ENCODE assay signal across 8 cellular contexts in genomic region chr22:24106385-24107381, GRCh38.
DNase-seq lines count a peak whose midpoint lies in the region; ATAC-seq, FAIRE-seq and TF ChIP-seq lines count a peak whose summit lies in the region.

No MANE protein-coding gene starts in this region.

- no peaks in the 10 kb centered on the region for H3K79me2 ChIP-seq in HCT116 (ENCODE audit: insufficient read depth, low read length)

- H3K4me2 ChIP-seq in HCT116 (ENCODE audit: low read length), result no peak overlapping the region

- peak; percentile 60 for ATAC-seq in HCT116
- ATAC-seq in GM18517 (IDR thresholded peaks at IDR 0.05; ENCODE audit: unreplicated experiment), result no peak
- ATAC-seq in GM21737 (IDR thresholded peaks at IDR 0.05; ENCODE audit: unreplicated experiment), result no peak

- H3K27ac ChIP-seq in HCT116 (ENCODE audit: low read depth, low read length), result no peak overlapping the region

- no peaks in the 10 kb centered on the region for H4K20me1 ChIP-seq in HCT116 (ENCODE audit: insufficient read depth)

- intact Hi-C loops in HCT116 (cut with micrococcal nuclease), result no loop called here

- no peak overlapping the region for H2AFZ ChIP-seq in HCT116 (ENCODE audit: low read depth, low read length, poor library complexity, severe bottlenecking)

- H3K36me3 ChIP-seq in HCT116 (ENCODE audit: control insufficient read depth in 1 of 2, insufficient read depth in 2 of 2, low read length in 2 of 2), result peaks cover 7 to 18% of the 10 kb centered on the region in 2 experiments

- DNase-seq in HCT116 (ENCODE audit: low read depth, low spot score), result no peak
- DNase-seq in activated CD4-positive, alpha-beta T cell treated with anti-CD3 and anti-CD28 coated beads, Interleukin-2, amount 50 U/mL, for 1 hour, result peak; percentile 36
- peak in 1 of 2 donors; percentile 21 for DNase-seq in foreskin fibroblast
- DNase-seq in stimulated activated CD8-positive, alpha-beta memory T cell treated with anti-CD3 and anti-CD28 coated beads, Interleukin-15, amount 100 ng/mL, for 1 hour (ENCODE audit: low read depth), result peak; percentile 11
- DNase-seq in NCI-H1694 (lab: John Stamatoyannopoulos, UW), result no peak
- no peak for DNase-seq in urothelium cell line (ENCODE audit: low spot score)

- TF ChIP-seq RAD21 in HCT116 (IDR thresholded peaks at IDR 0.05; ENCODE audit: low read depth), result peak; percentile 9; the same call in 1 of the 2 replicates

- no peak overlapping the region for H3K9ac ChIP-seq in HCT116 (ENCODE audit: low read length)

- RAD21 ChIA-PET in HCT116 (lab: Charles Lee; ENCODE audit: low non-redundant PET in 1 of 2, low total read pairs in 2 of 2, uncharacterized antibody in 2 of 2, unreplicated experiment in 2 of 2), result no interaction called here

- FAIRE-seq in urothelium cell line (lab: Jason Lieb, UNC), result no peak

- H3K9me2 ChIP-seq in HCT116 (ENCODE audit: insufficient read depth), result no peaks in the 10 kb centered on the region

- CTCF ChIA-PET in HCT116 (lab: Charles Lee), result no interaction called here

- H3K27me3 ChIP-seq in HCT116 (ENCODE audit: insufficient read depth, low read length), result no peaks in the 10 kb centered on the region

- no TSS peak for BruUV-seq in HCT116 (replicated peaks; lab: Mats Ljungman, UMichigan)

- TF ChIP-seq CTCF in HCT116 (IDR thresholded peaks at IDR 0.05 in 2 of 3, conservative IDR thresholded peaks at IDR 0.05 in 1 of 3; ENCODE audit: borderline replicate concordance in 1 of 3, insufficient read depth in 1 of 3, low read depth in 2 of 3, low read length in 2 of 3) (0 out of 6 replicates have a peak, but pooled peaks of 1 of the 3 experiments have one; percentile 1), foreskin fibroblast (IDR thresholded peaks at IDR 0.05; ENCODE audit: low read depth, low read length) (peak; percentile 14)

- no peaks in the 10 kb centered on the region for H3K4me1 ChIP-seq in HCT116 (ENCODE audit: control insufficient read depth in 1 of 2, insufficient read depth in 2 of 2, low read length in 2 of 2)

- POLR2A ChIA-PET in HCT116 (lab: Charles Lee), result no interaction called here

- peaks cover 0 to 7% of the 10 kb centered on the region in 2 experiments; a peak in 2 of 4 replicates for H3K9me3 ChIP-seq in HCT116 (ENCODE audit: control insufficient read depth in 1 of 2, insufficient read depth in 1 of 2, low read depth in 1 of 2, low read length in 2 of 2)

- H3K4me3 ChIP-seq in HCT116 (replicated peaks in 1 of 2; ENCODE audit: low read depth in 1 of 2, low read length in 2 of 2) (no peak overlapping the region), foreskin fibroblast (ENCODE audit: low read depth in 1 of 2, low read length in 2 of 2) (no peak overlapping the region)

- TF ChIP-seq POLR2A in HCT116 (IDR thresholded peaks at IDR 0.05; ENCODE audit: borderline replicate concordance, extremely low read depth, insufficient read depth, insufficient read length), result no peak

TF ChIP-seq in HCT116, 20 proteins besides CTCF, POLR2A, EP300 and RAD21:
- TF ChIP-seq SP1 (IDR thresholded peaks at IDR 0.05; ENCODE audit: low read depth) (no peak), YY1 (IDR thresholded peaks at IDR 0.05; ENCODE audit: extremely low read depth, insufficient replicate concordance, low read depth, low read length) (no peak), MAX (IDR thresholded peaks at IDR 0.05) (no peak), JUND (IDR thresholded peaks at IDR 0.05) (no peak), ATF3 (IDR thresholded peaks at IDR 0.05) (no peak), FOSL1 (IDR thresholded peaks at IDR 0.05; ENCODE audit: low read depth) (no peak), REST (IDR thresholded peaks at IDR 0.05; ENCODE audit: low read depth) (no peak), TCF7L2 (IDR thresholded peaks at IDR 0.05; ENCODE audit: borderline replicate concordance, extremely low read depth, insufficient read depth, insufficient read length) (no peak), ELF1 (IDR thresholded peaks at IDR 0.05; ENCODE audit: borderline replicate concordance, low read depth) (no peak), ZNF274 (IDR thresholded peaks at IDR 0.05; ENCODE audit: low read depth, low read length) (no peak), ZFX (IDR thresholded peaks at IDR 0.05) (no peak), CBX3 (IDR thresholded peaks at IDR 0.05; ENCODE audit: low read depth) (no peak)
TF ChIP-seq in HCT116: peak in this region for 0.

Comparison
In these comparisons a context has a peak if more than half of its experiments do, and no peak if none do; other contexts are left out.
1. DNase-seq: peak in activated CD4-positive, alpha-beta T cell treated with anti-CD3 and anti-CD28 coated beads, Interleukin-2, amount 50 U/mL, for 1 hour (single experiment) and stimulated activated CD8-positive, alpha-beta memory T cell treated with anti-CD3 and anti-CD28 coated beads, Interleukin-15, amount 100 ng/mL, for 1 hour (single experiment); none in HCT116 (single experiment), NCI-H1694 (single experiment) and urothelium cell line (single experiment).